In the genomic region with DNA sequence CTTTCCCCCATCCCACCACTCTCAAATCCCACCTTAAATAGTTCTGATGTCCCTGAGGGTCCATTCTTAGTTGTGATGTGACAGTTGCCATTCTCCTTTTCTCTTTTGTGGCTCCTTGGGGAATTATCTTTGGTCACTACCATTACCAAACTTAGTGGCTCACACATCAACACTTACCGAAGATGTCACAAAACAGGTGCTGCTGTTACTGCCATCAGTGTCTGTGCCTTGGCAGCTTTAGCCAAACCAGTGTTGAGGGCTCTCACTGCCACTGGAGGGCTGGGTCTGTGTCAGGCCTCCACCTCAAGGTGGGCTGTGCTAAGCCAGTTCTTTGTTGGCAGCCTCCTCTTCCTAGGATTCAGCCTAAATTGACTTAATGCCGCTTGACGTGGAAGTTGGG, we compare ENCODE assay signal across 9 cellular contexts.
"Had no signal": no experiment of that assay in that cellular context is flagged by ENCODE, and none has a peak within 500 bp of the region (broad histone marks: within the 10 kb centered on the region; RNA-seq: fewer than 3 reads in every experiment).

No MANE protein-coding gene starts in this region.

- ATAC-seq: HCT116, HepG2 had no signal

- H3K27ac Mint-ChIP-seq: HFFc6, IgD-negative memory B cell had no signal

- H2AFZ ChIP-seq: GM23248 had no signal

- H3K9me3 Mint-ChIP-seq: HFFc6, IgD-negative memory B cell had no signal

- H3K36me3 Mint-ChIP-seq: IgD-negative memory B cell had no signal

- H3K9ac ChIP-seq: GM23248 had no signal

- H3K4me3 ChIP-seq: GM23248, HAP-1 had no signal

- H3K27ac ChIP-seq: GM23248, HL-60 had no signal

- H3K4me1 ChIP-seq: HAP-1 had no signal

- H3K9me3 ChIP-seq: HAP-1 had no signal

- DNase-seq: GM23248, GOT3, H7, HFFc6 had no signal

- H3K36me3 ChIP-seq: HAP-1 had no signal

- H3K4me3 Mint-ChIP-seq: HFFc6, IgD-negative memory B cell had no signal
